Comparison of ENCODE assay signal across 3 cellular contexts in genomic region chr22:46578251-46578823, GRCh38.
A peak's percentile ranks its signal among the peaks of the same experiment; 100 is the strongest.
TF ChIP-seq lines count a peak whose summit lies in the region.

No MANE protein-coding gene starts in this region.

TF ChIP-seq in SK-N-SH, 30 proteins besides CTCF, POLR2A, EP300 and RAD21:
- TF ChIP-seq SIN3A (IDR thresholded peaks at IDR 0.05; ENCODE audit: borderline replicate concordance, low read depth, low read length) = no peak
- no peak for TF ChIP-seq RCOR1 (IDR thresholded peaks at IDR 0.05; ENCODE audit: low read length)
- TF ChIP-seq SMC3 (IDR thresholded peaks at IDR 0.05; ENCODE audit: low read depth, low read length) = no peak

TF ChIP-seq in SK-N-SH treated with all-trans-retinoic acid at 6 μM for 48 hours, 23 proteins besides CTCF, POLR2A, EP300 and RAD21:
- TF ChIP-seq ISL1 (CRISPR knock-in tag; IDR thresholded peaks at IDR 0.05) (no peak), GLIS3 (CRISPR knock-in tag; IDR thresholded peaks at IDR 0.05) (no peak), ZNF70 (CRISPR knock-in tag; IDR thresholded peaks at IDR 0.05) (no peak), ZFP3 (CRISPR knock-in tag; IDR thresholded peaks at IDR 0.05) (no peak), TSHZ2 (CRISPR knock-in tag; IDR thresholded peaks at IDR 0.05) (no peak)

TF ChIP-seq in HepG2, 621 proteins besides CTCF, POLR2A, EP300 and RAD21:
- TF ChIP-seq KDM5B (CRISPR knock-in tag; IDR thresholded peaks at IDR 0.05; ENCODE audit: borderline replicate concordance) (0 out of 2 replicates have a peak, but pooled peaks have one; percentile 8), ZSCAN12 (CRISPR knock-in tag; IDR thresholded peaks at IDR 0.05) (no peak), PRDM15 (CRISPR knock-in tag; IDR thresholded peaks at IDR 0.05) (no peak), HMGXB4 (CRISPR knock-in tag; IDR thresholded peaks at IDR 0.05; ENCODE audit: borderline replicate concordance in 1 of 2, low read depth in 1 of 2) (no peak), KAT8 (CRISPR knock-in tag; IDR thresholded peaks at IDR 0.05) (no peak), FOXM1 (CRISPR knock-in tag; IDR thresholded peaks at IDR 0.05) (no peak), SPEN (CRISPR knock-in tag; IDR thresholded peaks at IDR 0.05; ENCODE audit: low read depth) (0 out of 2 replicates have a peak, but pooled peaks have one; percentile 33), ZNF644 (CRISPR knock-in tag; IDR thresholded peaks at IDR 0.05; ENCODE audit: low read depth) (no peak), ZNF136 (CRISPR knock-in tag; IDR thresholded peaks at IDR 0.05; ENCODE audit: low read depth) (0 out of 2 replicates have a peak, but pooled peaks have one; percentile 6), ZFYVE20 (CRISPR knock-in tag; IDR thresholded peaks at IDR 0.05; ENCODE audit: borderline replicate concordance, low read depth) (no peak), TAF1 (CRISPR knock-in tag; IDR thresholded peaks at IDR 0.05) (0 out of 2 replicates have a peak, but pooled peaks have one; percentile 11), ZNF577 (CRISPR knock-in tag; IDR thresholded peaks at IDR 0.05; ENCODE audit: borderline replicate concordance, low read depth) (no peak), NFE2L2 (IDR thresholded peaks at IDR 0.05; ENCODE audit: low read length) (no peak), ZKSCAN8 (CRISPR knock-in tag; IDR thresholded peaks at IDR 0.05; ENCODE audit: borderline replicate concordance) (no peak), ZBTB7A (CRISPR knock-in tag; IDR thresholded peaks at IDR 0.05) (peak; percentile 3; the same call in 1 of the 2 replicates), EEA1 (CRISPR knock-in tag; IDR thresholded peaks at IDR 0.05; ENCODE audit: borderline replicate concordance) (0 out of 2 replicates have a peak, but pooled peaks have one; percentile 9), ZNF672 (CRISPR knock-in tag; IDR thresholded peaks at IDR 0.05) (no peak), ZNF749 (CRISPR knock-in tag; IDR thresholded peaks at IDR 0.05; ENCODE audit: borderline replicate concordance) (0 out of 2 replicates have a peak, but pooled peaks have one; percentile 4), NR2F1 (CRISPR knock-in tag; IDR thresholded peaks at IDR 0.05) (no peak), SALL1 (CRISPR knock-in tag; IDR thresholded peaks at IDR 0.05) (no peak)
- TF ChIP-seq, protein P1, sequence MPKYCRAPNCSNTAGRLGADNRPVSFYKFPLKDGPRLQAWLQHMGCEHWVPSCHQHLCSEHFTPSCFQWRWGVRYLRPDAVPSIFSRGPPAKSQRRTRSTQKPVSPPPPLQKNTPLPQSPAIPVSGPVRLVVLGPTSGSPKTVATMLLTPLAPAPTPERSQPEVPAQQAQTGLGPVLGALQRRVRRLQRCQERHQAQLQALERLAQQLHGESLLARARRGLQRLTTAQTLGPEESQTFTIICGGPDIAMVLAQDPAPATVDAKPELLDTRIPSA (CRISPR knock-in tag; IDR thresholded peaks at IDR 0.05; ENCODE audit: borderline replicate concordance) = no peak
